29 cellular contexts compared by ENCODE assay signal in genomic region chr2:189499137-189499536, GRCh38.
"Had no signal": no experiment of that assay in that cellular context is flagged by ENCODE, and none has a peak within 500 bp of the region (broad histone marks: within the 10 kb centered on the region; RNA-seq: fewer than 3 reads in every experiment).

No MANE protein-coding gene starts in this region.

- FAIRE-seq: astrocyte, colon had no signal

- ATAC-seq: activated CD4-positive, alpha-beta T cell treated with anti-CD3 and anti-CD28 coated beads for 36 hours; activated CD8-positive, alpha-beta memory T cell treated with anti-CD3 and anti-CD28 coated beads, Interleukin-2, amount 10 ng/mL, durations not matched to agents 7 days and 5 days; activated CD8-positive, alpha-beta T cell treated with anti-CD3 and anti-CD28 coated beads, Interleukin-2, amount 10 ng/mL, durations not matched to agents 7 days and 5 days; effector memory CD8-positive, alpha-beta T cell; gastroesophageal sphincter; heart right ventricle; T-helper 17 cell had no signal

- H3K27me3 ChIP-seq: brain microvascular endothelial cell, gastroesophageal sphincter, heart right ventricle had no signal

- H3K27ac ChIP-seq: brain microvascular endothelial cell, epithelial cell of prostate, esophagus squamous epithelium, gastroesophageal sphincter, heart right ventricle had no signal

- H3K9me3 ChIP-seq: esophagus squamous epithelium, gastroesophageal sphincter, heart right ventricle had no signal

- H3K4me1 ChIP-seq: esophagus squamous epithelium, gastroesophageal sphincter had no signal

- H3K4me3 ChIP-seq: esophagus squamous epithelium, gastroesophageal sphincter, heart right ventricle had no signal

- DNase-seq: activated CD4-positive, alpha-beta memory T cell treated with anti-CD3 and anti-CD28 coated beads for 36 hours; activated CD4-positive, alpha-beta T cell treated with anti-CD3 and anti-CD28 coated beads for 36 hours; activated CD4-positive, alpha-beta T cell treated with anti-CD3 and anti-CD28 coated beads, Interleukin-2, amount 10 ng/mL, durations not matched to agents 24 days and 14 days; activated CD4-positive, CD25-positive, alpha-beta regulatory T cell; activated CD4-positive, CD25-positive, alpha-beta regulatory T cell treated with anti-CD3 and anti-CD28 coated beads, Interleukin-2, amount 50 U/mL, for 72 hours; activated CD8-positive, alpha-beta memory T cell treated with anti-CD3 and anti-CD28 coated beads, Interleukin-2, amount 10 ng/mL, durations not matched to agents 7 days and 5 days; activated CD8-positive, alpha-beta memory T cell treated with anti-CD3 and anti-CD28 coated beads, Interleukin-2, amount 50 U/mL, for 4 hours; activated CD8-positive, alpha-beta T cell treated with anti-CD3 and anti-CD28 coated beads, Interleukin-2, amount 10 ng/mL, durations not matched to agents 7 days and 5 days; activated effector memory CD4-positive, alpha-beta T cell treated with anti-CD3 and anti-CD28 coated beads, Interleukin-2, amount 50 U/mL, for 16 hours; activated naive CD4-positive, alpha-beta T cell treated with anti-CD3 and anti-CD28 coated beads for 36 hours; activated T-cell treated with anti-CD3 and anti-CD28 coated beads, Interleukin-2, amount 50 U/mL, for 1 hour; activated T-cell treated with anti-CD3 and anti-CD28 coated beads, Interleukin-2, amount 50 U/mL, for 48 hours; amniotic stem cell; anterior cingulate cortex; brain microvascular endothelial cell; caudate nucleus; cortex of kidney; dermis blood vessel endothelial cell; effector CD4-positive, alpha-beta T cell; effector memory CD8-positive, alpha-beta T cell; esophagus squamous epithelium; foreskin melanocyte; heart right ventricle; T-helper 1 cell; T-helper 17 cell had no signal

- H3K36me3 ChIP-seq: brain microvascular endothelial cell, esophagus squamous epithelium, gastroesophageal sphincter, heart right ventricle had no signal
